9 cellular contexts compared by ENCODE assay signal in the genomic region with DNA sequence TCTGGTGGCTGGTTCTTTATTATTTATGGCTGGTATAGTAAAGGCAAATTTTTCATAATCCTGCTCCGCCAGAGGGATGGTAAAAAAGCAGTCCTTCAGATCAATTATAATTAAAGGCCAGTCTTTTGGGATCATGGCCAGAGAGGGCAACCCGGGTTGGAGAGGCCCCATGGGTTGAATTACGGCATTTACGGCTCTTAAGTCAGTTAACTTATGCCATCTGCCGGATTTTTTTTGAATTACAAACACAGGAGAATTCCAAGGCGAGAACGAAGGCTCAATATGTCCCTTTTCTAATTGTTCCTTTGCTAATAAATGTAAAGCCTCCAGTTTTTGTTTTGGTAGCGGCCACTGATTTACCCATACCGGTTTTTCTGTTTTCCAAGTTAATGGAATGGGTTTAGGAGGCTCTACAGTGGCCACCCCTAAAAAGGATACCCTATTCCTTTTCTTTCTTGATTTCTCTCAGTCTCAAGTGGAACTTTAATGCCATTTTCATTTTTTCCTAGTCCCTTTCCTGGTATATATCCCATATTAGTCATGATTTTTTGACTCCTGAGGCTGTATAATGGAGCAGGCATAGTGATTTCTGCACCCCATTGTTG. TPM values are rescaled to one million over a fixed set of nuclear protein-coding genes. Genes with fewer than 3 reads are reported as not detected.
DNase-seq lines count a peak whose midpoint lies in the region; ATAC-seq and TF ChIP-seq lines count a peak whose summit lies in the region.
"Not testable (repeated sequence)": the region's sequence is repeated elsewhere in the genome, so short reads cannot be mapped to it uniquely, and the experiment has no call there.
"Had no signal": no experiment of that assay in that cellular context is flagged by ENCODE, and none has a peak within 500 bp of the region (broad histone marks: within the 10 kb centered on the region; RNA-seq: fewer than 3 reads in every experiment).

No MANE protein-coding gene starts in this region.

- H4K5ac ChIP-seq in IMR-90 (ENCODE audit: low read depth, low read length), result not testable (repeated sequence)

- TF ChIP-seq CTCF in Caco-2 (IDR thresholded peaks at IDR 0.05; ENCODE audit: insufficient read depth in 1 of 2, low read depth in 1 of 2, low read length in 1 of 2, severe bottlenecking in 1 of 2, unreplicated experiment in 1 of 2) (peak; percentile 38 to 77), IMR-90 (conservative IDR thresholded peaks at IDR 0.05; ENCODE audit: low read depth, low read length) (peak; percentile 38), astrocyte of the spinal cord (IDR thresholded peaks at IDR 0.05; ENCODE audit: low read depth, low read length) (peak; percentile 26), fibroblast of the aortic adventitia (IDR thresholded peaks at IDR 0.05; ENCODE audit: insufficient read depth, low read length) (peak; percentile 34), mesothelial cell of epicardium (IDR thresholded peaks at IDR 0.05; ENCODE audit: unreplicated experiment) (peak; percentile 65), testis (IDR thresholded peaks at IDR 0.05) (peak; percentile 36 to 52 (median 37))

- H3K9me3 Mint-ChIP-seq in Caco-2 (ENCODE audit: unreplicated experiment); mesothelial cell of epicardium: not testable (repeated sequence)

- POLR2A ChIA-PET in Caco-2 (lab: Charles Lee); IMR-90 (lab: Charles Lee; ENCODE audit: unreplicated experiment): not testable (repeated sequence)

- H3K27ac ChIP-seq in IMR-90 (ENCODE audit: insufficient read depth, low read length); testis: not testable (repeated sequence)

- peaks cover 24% of the 10 kb centered on the region for H3K4me1 ChIP-seq in Caco-2
- H3K4me1 ChIP-seq in IMR-90 (ENCODE audit: control insufficient read depth, insufficient read depth, low read length), result not testable (repeated sequence)
- H3K4me1 ChIP-seq in testis, result peaks cover 15% of the 10 kb centered on the region

- peak; percentile 37 for TF ChIP-seq RAD21 in IMR-90 (IDR thresholded peaks at IDR 0.05; ENCODE audit: low read length)

- H3K23ac ChIP-seq in IMR-90 (ENCODE audit: low read depth, low read length), result not testable (repeated sequence)

- H2AFZ ChIP-seq in IMR-90 (replicated peaks; ENCODE audit: low read length, poor library complexity), result not testable (repeated sequence)

- DNase-seq in Caco-2 (peak in 1 of 2 experiments; percentile 75), IMR-90 (peak; percentile 44), NCI-H2171 treated with DMSO at 0.1 percent for 48 hours (lab: John Stamatoyannopoulos, UW) (peak; percentile 58), SIG-M5 treated with dmso at 0.1 percent for 504 hours (lab: John Stamatoyannopoulos, UW; ENCODE audit: unreplicated experiment) (peak; percentile 45), astrocyte of the spinal cord (ENCODE audit: low read depth, low spot score) (peak; percentile 37), fibroblast of the aortic adventitia (ENCODE audit: low read depth) (peak; percentile 68)
- not testable (repeated sequence) for DNase-seq in mesothelial cell of epicardium (ENCODE audit: low spot score in 2 of 2, unreplicated experiment in 2 of 2); testis

- H4K91ac ChIP-seq in IMR-90 (ENCODE audit: insufficient read depth, low read depth, low read length), result not testable (repeated sequence)

- not testable (repeated sequence) for H3K56ac ChIP-seq in IMR-90 (ENCODE audit: extremely low read depth, insufficient read depth, low read length)

- H3K27me3 Mint-ChIP-seq in Caco-2 (ENCODE audit: insufficient read depth, unreplicated experiment); mesothelial cell of epicardium (ENCODE audit: low read depth): not testable (repeated sequence)

- in situ Hi-C loops in IMR-90 (cut with MboI; ENCODE audit: low sequenced_read_pairs), result loop anchor here (25.0 kb wide), 1 partner anchor 484 kb away; no protein-coding TSS in a partner anchor
- in situ Hi-C loops in astrocyte of the spinal cord (cut with HindIII; ENCODE audit: low sequenced_read_pairs), result not testable (repeated sequence)

- H2AK9ac ChIP-seq in IMR-90 (replicated peaks; ENCODE audit: low read depth, low read length, poor library complexity), result not testable (repeated sequence)

- H3K4me2 ChIP-seq in IMR-90 (ENCODE audit: low read depth, low read length), result not testable (repeated sequence)

- not testable (repeated sequence) for H2AK5ac ChIP-seq in IMR-90 (ENCODE audit: low read depth, low read length)

- not testable (repeated sequence) for H3K4me3 ChIP-seq in Caco-2 (ENCODE audit: low read depth, low read length); IMR-90 (ENCODE audit: insufficient read depth, low read depth, low read length); astrocyte of the spinal cord (ENCODE audit: low read depth, low read length); fibroblast of the aortic adventitia (ENCODE audit: low read depth, low read length); testis

- dilution Hi-C loops in IMR-90 (cut with HindIII; ENCODE audit: low sequenced_read_pairs, unreplicated experiment), result not testable (repeated sequence)

- not testable (repeated sequence) for H3K18ac ChIP-seq in IMR-90 (ENCODE audit: low read depth, low read length)

- BruUV-seq in Caco-2 (replicated peaks; lab: Mats Ljungman, UMichigan); IMR-90 (replicated peaks; lab: Mats Ljungman, UMichigan): not testable (repeated sequence)

- not testable (repeated sequence) for H3K14ac ChIP-seq in IMR-90 (replicated peaks; ENCODE audit: low read depth, low read length)

- H3K4ac ChIP-seq in IMR-90 (ENCODE audit: low read depth, low read length), result not testable (repeated sequence)

- not testable (repeated sequence) for H3K9ac ChIP-seq in IMR-90 (ENCODE audit: low read depth, low read length)

- WGBS in IMR-90 (ENCODE audit: extremely low coverage in 2 of 2, insufficient read length in 1 of 2), 2 experiments, result 10% methylated on average over 3 of the region's 9 CpGs; no CpG with 5 or more reads in 1 of the 2 experiments
- WGBS in testis, 2 donors, result 13 to 24% methylated on average over 9 of the region's 9 CpGs

- not testable (repeated sequence) for H4K8ac ChIP-seq in IMR-90 (ENCODE audit: low read depth in 2 of 2, low read length in 2 of 2)

- not testable (repeated sequence) for H3K27me3 ChIP-seq in Caco-2 (replicated peaks; ENCODE audit: control insufficient read depth, insufficient read depth, low read length); testis
- H3K27me3 ChIP-seq in IMR-90 (ENCODE audit: control insufficient read depth, insufficient read depth, low read length), result peaks cover 11% of the 10 kb centered on the region

- not testable (repeated sequence) for H3K9me1 ChIP-seq in IMR-90 (ENCODE audit: insufficient read depth, low read length)

- peaks cover 16% of the 10 kb centered on the region for H3K36me3 Mint-ChIP-seq in Caco-2 (ENCODE audit: insufficient read depth, unreplicated experiment)
- H3K36me3 Mint-ChIP-seq in mesothelial cell of epicardium, result not testable (repeated sequence)

- H2BK20ac ChIP-seq in IMR-90 (ENCODE audit: low read depth, low read length), result not testable (repeated sequence)

- not testable (repeated sequence) for H4K20me1 ChIP-seq in IMR-90 (ENCODE audit: insufficient read depth, low read length)

- not testable (repeated sequence) for H3K36me3 ChIP-seq in Caco-2 (ENCODE audit: control insufficient read depth, insufficient read depth, low read length); IMR-90 (ENCODE audit: control insufficient read depth, insufficient read depth, low read length); testis (ENCODE audit: low read depth, missing control alignments)

- not testable (repeated sequence) for TF ChIP-seq POLR2A in IMR-90 (IDR thresholded peaks at IDR 0.05; ENCODE audit: low read depth, low read length); testis (IDR thresholded peaks at IDR 0.05)

- H3K79me1 ChIP-seq in IMR-90 (ENCODE audit: low read depth in 1 of 2, low read length in 2 of 2), result not testable (repeated sequence)

- H3K4me1 Mint-ChIP-seq in Caco-2 (ENCODE audit: low read depth, unreplicated experiment) (peaks cover 21% of the 10 kb centered on the region), mesothelial cell of epicardium (peaks cover 37% of the 10 kb centered on the region)

- not testable (repeated sequence) for H3K4me3 Mint-ChIP-seq in Caco-2 (ENCODE audit: unreplicated experiment); mesothelial cell of epicardium

- not testable (repeated sequence) for H2BK15ac ChIP-seq in IMR-90 (ENCODE audit: low read depth, low read length)

- not testable (repeated sequence) for H2BK120ac ChIP-seq in IMR-90 (ENCODE audit: low read depth, low read length)

- intact Hi-C loops in Caco-2 (cut with micrococcal nuclease; ENCODE audit: unreplicated experiment) (loop anchor here (1.0 to 2.0 kb wide), 4 partner anchors 38 to 207 kb away; no protein-coding TSS in a partner anchor), IMR-90 (cut with micrococcal nuclease) (loop anchor here (1.0 to 5.0 kb wide), 5 partner anchors 38 to 582 kb away; no protein-coding TSS in a partner anchor)
- intact Hi-C loops in testis (cut with DNase I; ENCODE audit: low total_unique reads), result not testable (repeated sequence)

- not testable (repeated sequence) for ATAC-seq in IMR-90 (ENCODE audit: low read depth)

- not testable (repeated sequence) for H3K27ac Mint-ChIP-seq in Caco-2 (ENCODE audit: unreplicated experiment); mesothelial cell of epicardium

- not testable (repeated sequence) for H2BK5ac ChIP-seq in IMR-90 (ENCODE audit: low read depth, low read length, poor library complexity, severe bottlenecking)

- H3K9me3 ChIP-seq in Caco-2; IMR-90 (ENCODE audit: control insufficient read depth, insufficient read depth, low read length); testis: not testable (repeated sequence)

- CTCF ChIA-PET in Caco-2 (lab: Charles Lee) (interaction anchor here (0.9 to 1.4 kb wide), 3 partner anchors 15 to 68 kb away, joined by 5 to 10 read pairs (median 5); no protein-coding TSS in a partner anchor), IMR-90 (lab: Yijun Ruan, JAX) (interaction anchor here (2.1 kb wide), 1 partner anchor 38 kb away, joined by 8 read pairs; no protein-coding TSS in a partner anchor)

RNA-seq across cellular contexts. Expression of a gene that starts 40.3 kb away (rescaled TPM):
- not detected in 2 replicates for total RNA-seq in Caco-2 (2022)
- total RNA-seq in IMR-90 (2012; rRNA removed), result not detected in 2 replicates
- not detected in 2 replicates for polyA plus RNA-seq in IMR-90 (2012; rRNA removed)
- polyA plus RNA-seq in IMR-90 (2012; cell fraction: cytosol; rRNA removed), result not detected in 2 replicates
- not detected in 2 replicates for polyA plus RNA-seq in IMR-90 (2012; cell fraction: nucleus; rRNA removed; ENCODE audit: low replicate concordance)
- not detected in 2 replicates for total RNA-seq in fibroblast of the aortic adventitia (ENCODE audit: low replicate concordance)
- not detected in 3 replicates for total RNA-seq in mesothelial cell of epicardium
- not detected for total RNA-seq in testis
- polyA plus RNA-seq in testis (ENCODE audit: insufficient read depth, low read depth, low replicate concordance), result not detected
- total RNA-seq: pulmonary artery endothelial cell had no signal

RNA-seq across cellular contexts. Expression of a gene that starts 41.3 kb away (rescaled TPM):
- 41.1 and 43.3 TPM in 2 replicates for total RNA-seq in Caco-2 (2022)
- 0.28 TPM in 1 of 2 replicates, not detected in the other for total RNA-seq in IMR-90 (2012; rRNA removed)
- polyA plus RNA-seq in IMR-90 (2012; rRNA removed), result 0.72 and 1.0 TPM in 2 replicates
- polyA plus RNA-seq in IMR-90 (2012; cell fraction: cytosol; rRNA removed), result 0.55 and 0.70 TPM in 2 replicates
- polyA plus RNA-seq in IMR-90 (2012; cell fraction: nucleus; rRNA removed; ENCODE audit: low replicate concordance), result 0.58 and 0.84 TPM in 2 replicates
- total RNA-seq in fibroblast of the aortic adventitia (ENCODE audit: low replicate concordance), result 0.18 and 0.98 TPM in 2 replicates
- 6.5 to 7.5 TPM (median 6.7 TPM) in 3 replicates for total RNA-seq in mesothelial cell of epicardium
- total RNA-seq in testis, result 100 to 1,000 TPM; 101 to 119 TPM
- 295 TPM for polyA plus RNA-seq in testis (ENCODE audit: insufficient read depth, low read depth, low replicate concordance)
